8 cellular contexts compared by ENCODE assay signal in genomic region chr5:133052317-133053175, GRCh38. TPM values are rescaled to one million over a fixed set of nuclear protein-coding genes. Genes with fewer than 3 reads are reported as not detected.
DNase-seq lines count a peak whose midpoint lies in the region; ATAC-seq, FAIRE-seq and TF ChIP-seq lines count a peak whose summit lies in the region.

No MANE protein-coding gene starts in this region.

- peak overlapping the region; percentile 100 for H3K27ac Mint-ChIP-seq in activated CD8-positive, alpha-beta memory T cell treated with anti-CD3 and anti-CD28 coated beads, Interleukin-2, amount 10 ng/mL, durations not matched to agents 7 days and 5 days

- peaks cover 5% of the 10 kb centered on the region for H4K20me1 ChIP-seq in endothelial cell of umbilical vein (replicated peaks; ENCODE audit: control insufficient read depth, extremely low read depth, insufficient read depth, low read length)

- FAIRE-seq in endothelial cell of umbilical vein (lab: Jason Lieb, UNC): no peak

- dilution Hi-C loops in endothelial cell of umbilical vein (cut with MboI; ENCODE audit: extremely low pct_ligation_motif_present, low sequenced_read_pairs): no loop called here

- TSS peak; percentile 37 for BruUV-seq in endothelial cell of umbilical vein (replicated peaks; lab: Mats Ljungman, UMichigan)

- H3K4me3 Mint-ChIP-seq in activated CD8-positive, alpha-beta memory T cell treated with anti-CD3 and anti-CD28 coated beads, Interleukin-2, amount 10 ng/mL, durations not matched to agents 7 days and 5 days: peak overlapping the region; percentile 98

- peaks cover 22% of the 10 kb centered on the region for H3K36me3 Mint-ChIP-seq in activated CD8-positive, alpha-beta memory T cell treated with anti-CD3 and anti-CD28 coated beads, Interleukin-2, amount 10 ng/mL, durations not matched to agents 7 days and 5 days

- DNase-seq in SHP77 (lab: John Stamatoyannopoulos, UW) (peak; percentile 32 to 41), SHP77 treated with DMSO at 0.1 percent for 48 hours (lab: John Stamatoyannopoulos, UW) (no peak), NCI-H345 treated with DMSO at 0.1 percent for 48 hours (lab: John Stamatoyannopoulos, UW; ENCODE audit: unreplicated experiment) (peak; percentile 1), endothelial cell of umbilical vein (ENCODE audit: low read depth, low spot score) (peak; percentile 65)
- peak; percentile 82 for DNase-seq in activated CD8-positive, alpha-beta memory T cell treated with anti-CD3 and anti-CD28 coated beads, Interleukin-2, amount 10 ng/mL, durations not matched to agents 7 days and 5 days
- peak; percentile 81 for DNase-seq in stimulated activated CD8-positive, alpha-beta memory T cell treated with anti-CD3 and anti-CD28 coated beads, Interleukin-4, amount 100 ng/mL, for 48 hours

- peaks cover 57% of the 10 kb centered on the region for H3K79me2 ChIP-seq in endothelial cell of umbilical vein (ENCODE audit: control insufficient read depth, insufficient read depth, low read length)

- H3K4me1 ChIP-seq in endothelial cell of umbilical vein (ENCODE audit: control insufficient read depth, extremely low read depth, insufficient read depth, low read length): peaks cover 37% of the 10 kb centered on the region
- H3K4me1 ChIP-seq in mononuclear cell (ENCODE audit: insufficient read depth, low read length): peaks cover 44% of the 10 kb centered on the region

- CTCF ChIA-PET in activated CD8-positive, alpha-beta memory T cell treated with anti-CD3 and anti-CD28 coated beads, Interleukin-2, amount 10 ng/mL, durations not matched to agents 7 days and 5 days (lab: Charles Lee): interaction anchor here (0.6 to 1.0 kb wide), 4 partner anchors 27 to 198 kb away, joined by 3 read pairs; no protein-coding TSS in a partner anchor
- CTCF ChIA-PET in endothelial cell of umbilical vein (lab: Charles Lee): interaction anchor here (0.6 kb wide), 1 partner anchor 927 kb away, joined by 3 read pairs; no protein-coding TSS in a partner anchor

- peak; percentile 24 for ATAC-seq in HG02840 (IDR thresholded peaks at IDR 0.05; ENCODE audit: low FRiP score, unreplicated experiment)
- ATAC-seq in activated CD8-positive, alpha-beta memory T cell treated with anti-CD3 and anti-CD28 coated beads, Interleukin-2, amount 10 ng/mL, durations not matched to agents 7 days and 5 days: peak; percentile 34

- H3K4me3 ChIP-seq in endothelial cell of umbilical vein (replicated peaks in 1 of 3; ENCODE audit: insufficient read depth in 1 of 3, low read depth in 1 of 3, low read length in 3 of 3): peak overlapping the region; percentile 61 to 90 (median 61)
- peak overlapping the region; percentile 73 for H3K4me3 ChIP-seq in mononuclear cell (ENCODE audit: low read length)

- H3K27ac ChIP-seq in endothelial cell of umbilical vein (ENCODE audit: insufficient read depth, low read depth, low read length): peak overlapping the region; percentile 86

- H3K9me3 ChIP-seq in endothelial cell of umbilical vein (replicated peaks; ENCODE audit: control insufficient read depth, insufficient read depth, low read length) (no peaks in the 10 kb centered on the region), mononuclear cell (ENCODE audit: low read depth, low read length) (no peaks in the 10 kb centered on the region)

- no peaks in the 10 kb centered on the region for H3K9me3 Mint-ChIP-seq in activated CD8-positive, alpha-beta memory T cell treated with anti-CD3 and anti-CD28 coated beads, Interleukin-2, amount 10 ng/mL, durations not matched to agents 7 days and 5 days (ENCODE audit: low read depth)

- TF ChIP-seq CTCF in endothelial cell of umbilical vein (IDR thresholded peaks at IDR 0.05; ENCODE audit: extremely low read depth in 1 of 2, insufficient read depth in 1 of 2, low read depth in 1 of 2, low read length in 2 of 2): no peak

- no peaks in the 10 kb centered on the region for H3K9me1 ChIP-seq in endothelial cell of umbilical vein (replicated peaks; ENCODE audit: control insufficient read depth, extremely low read depth, insufficient read depth, low read length)

- POLR2A ChIA-PET in endothelial cell of umbilical vein (lab: Charles Lee): interaction anchor here (0.9 to 1.4 kb wide), 3 partner anchors 27 to 952 kb away, joined by 3 to 9 read pairs (median 8); partner anchors contain the start of genes AFF4, VDAC1 and ZCCHC10

- H3K36me3 ChIP-seq in endothelial cell of umbilical vein (ENCODE audit: control insufficient read depth in 2 of 2, extremely low read depth in 1 of 2, insufficient read depth in 2 of 2, low read length in 2 of 2): no peaks in the 10 kb centered on the region

- H2AFZ ChIP-seq in endothelial cell of umbilical vein (ENCODE audit: low read depth, low read length): peak overlapping the region; percentile 22

- H3K27me3 Mint-ChIP-seq in activated CD8-positive, alpha-beta memory T cell treated with anti-CD3 and anti-CD28 coated beads, Interleukin-2, amount 10 ng/mL, durations not matched to agents 7 days and 5 days: no peaks in the 10 kb centered on the region

- H3K9ac ChIP-seq in endothelial cell of umbilical vein (replicated peaks; ENCODE audit: extremely low read depth, insufficient read depth, low read length): peak overlapping the region; percentile 96

- intact Hi-C loops in endothelial cell of umbilical vein (cut with micrococcal nuclease): loop anchor here (5.0 to 10.0 kb wide), 3 partner anchors 105 to 668 kb away; no protein-coding TSS in a partner anchor

- H3K27me3 ChIP-seq in endothelial cell of umbilical vein (ENCODE audit: control insufficient read depth in 2 of 2, insufficient read depth in 2 of 2, low read length in 2 of 2) (no peaks in the 10 kb centered on the region), mononuclear cell (ENCODE audit: insufficient read depth, low read length) (no peaks in the 10 kb centered on the region)

- TF ChIP-seq POLR2A in endothelial cell of umbilical vein (IDR thresholded peaks at IDR 0.05; ENCODE audit: low read depth, low read length): no peak

- peak overlapping the region; percentile 93 for H3K4me2 ChIP-seq in endothelial cell of umbilical vein (ENCODE audit: insufficient read depth, low read length)

- peaks cover 52% of the 10 kb centered on the region for H3K4me1 Mint-ChIP-seq in activated CD8-positive, alpha-beta memory T cell treated with anti-CD3 and anti-CD28 coated beads, Interleukin-2, amount 10 ng/mL, durations not matched to agents 7 days and 5 days

TF ChIP-seq in endothelial cell of umbilical vein, 7 proteins besides CTCF, POLR2A, EP300 and RAD21:
- TF ChIP-seq MAX (IDR thresholded peaks at IDR 0.05; ENCODE audit: insufficient read depth, insufficient read length) (peak; percentile 63), MYC (IDR thresholded peaks at IDR 0.05; ENCODE audit: low read depth, low read length) (peak; percentile 28), FOS (IDR thresholded peaks at IDR 0.05; ENCODE audit: borderline replicate concordance, insufficient read depth, low read length) (no peak), POLR2AphosphoS5 (IDR thresholded peaks at IDR 0.05; ENCODE audit: insufficient read depth, low read depth, low read length) (peak; percentile 65), GATA2 (IDR thresholded peaks at IDR 0.05; ENCODE audit: insufficient read depth, insufficient read length, low read depth, low read length) (no peak), JUN (IDR thresholded peaks at IDR 0.05; ENCODE audit: borderline replicate concordance, insufficient read depth, insufficient read length, low read depth) (no peak), EZH2 (IDR thresholded peaks at IDR 0.05; ENCODE audit: borderline replicate concordance, low read depth, low read length, severe bottlenecking) (no peak)
TF ChIP-seq in endothelial cell of umbilical vein: peak in this region for 3.

RNA-seq across cellular contexts. Expression of gene HSPA4, which starts 0.7 kb away (rescaled TPM):
- 100 to 1,000 TPM; 105 to 169 TPM for total RNA-seq in activated CD8-positive, alpha-beta memory T cell treated with anti-CD3 and anti-CD28 coated beads, Interleukin-2, amount 10 ng/mL, durations not matched to agents 7 days and 5 days
- total RNA-seq in endothelial cell of umbilical vein (157 and 161 TPM in 2 replicates), mononuclear cell (39.9 TPM)
- 7.1 and 11.2 TPM in 2 replicates for polyA plus RNA-seq in endothelial cell of umbilical vein
- polyA plus RNA-seq in endothelial cell of umbilical vein (2011; cell fraction: cytosol; rRNA removed): 28.0 and 31.1 TPM in 2 replicates
- 26.9 and 40.3 TPM in 2 replicates for polyA plus RNA-seq in endothelial cell of umbilical vein (2011; cell fraction: nucleus; rRNA removed)
- polyA plus RNA-seq in endothelial cell of umbilical vein (2012): 88.6 and 155 TPM in 2 replicates
- 26.7 and 30.9 TPM in 2 replicates for polyA minus RNA-seq in endothelial cell of umbilical vein
- polyA minus RNA-seq in endothelial cell of umbilical vein (2011; cell fraction: cytosol; rRNA and poly(A)+ RNA removed): 58.8 TPM
- 16.5 and 23.7 TPM in 2 replicates for polyA minus RNA-seq in endothelial cell of umbilical vein (2011; cell fraction: nucleus; rRNA and poly(A)+ RNA removed)

RNA-seq across cellular contexts. Expression of gene ZCCHC10, which starts 26.2 kb away (rescaled TPM):
- total RNA-seq in activated CD8-positive, alpha-beta memory T cell treated with anti-CD3 and anti-CD28 coated beads, Interleukin-2, amount 10 ng/mL, durations not matched to agents 7 days and 5 days: 10 to 100 TPM; 24.7 to 32.0 TPM
- total RNA-seq in endothelial cell of umbilical vein (25.9 and 30.5 TPM in 2 replicates), mononuclear cell (25.2 TPM)
- polyA plus RNA-seq in endothelial cell of umbilical vein: 32.1 and 35.3 TPM in 2 replicates
- 39.3 and 42.5 TPM in 2 replicates for polyA plus RNA-seq in endothelial cell of umbilical vein (2011; cell fraction: cytosol; rRNA removed)
- 15.9 and 19.4 TPM in 2 replicates for polyA plus RNA-seq in endothelial cell of umbilical vein (2011; cell fraction: nucleus; rRNA removed)
- polyA plus RNA-seq in endothelial cell of umbilical vein (2012): 31.2 and 51.6 TPM in 2 replicates
- 10.2 and 17.1 TPM in 2 replicates for polyA minus RNA-seq in endothelial cell of umbilical vein
- 5.4 TPM for polyA minus RNA-seq in endothelial cell of umbilical vein (2011; cell fraction: cytosol; rRNA and poly(A)+ RNA removed)
- 4.7 and 9.3 TPM in 2 replicates for polyA minus RNA-seq in endothelial cell of umbilical vein (2011; cell fraction: nucleus; rRNA and poly(A)+ RNA removed)
